In the genomic region with DNA sequence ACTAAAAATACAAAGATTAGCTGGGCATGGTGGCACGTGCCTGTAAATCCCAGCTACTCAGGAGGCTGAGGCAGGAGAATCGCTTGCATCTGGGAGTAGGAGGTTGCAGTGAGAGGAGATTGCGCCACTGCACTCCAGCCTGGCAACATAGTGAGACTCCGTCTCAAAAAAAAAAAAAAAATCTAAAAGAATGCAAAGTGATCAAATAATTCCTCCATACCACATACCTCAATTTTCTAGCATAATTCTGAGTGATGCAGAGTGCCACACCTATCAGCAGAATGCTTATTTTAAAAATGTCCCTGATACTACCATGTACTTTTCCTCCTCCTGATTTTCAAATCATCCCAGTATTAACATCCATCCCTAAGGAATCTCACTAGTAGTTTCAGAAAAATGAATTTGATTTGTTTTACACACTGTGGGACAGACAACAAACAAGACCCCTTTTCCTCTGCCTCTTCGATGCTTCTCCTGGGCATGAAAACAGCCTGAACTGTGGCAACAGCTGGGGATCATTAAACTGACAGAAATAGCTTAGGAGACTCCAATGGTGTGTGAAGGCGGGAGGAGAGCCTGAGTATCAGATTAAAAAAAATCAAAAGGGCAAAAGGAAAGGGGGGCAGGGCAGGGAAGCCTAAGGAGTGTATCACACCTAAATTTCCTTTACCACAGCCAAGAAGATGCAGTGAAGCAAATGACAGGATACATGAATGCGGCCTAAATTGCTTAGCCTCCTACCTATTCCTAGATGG, we compare ENCODE assay signal across 16 cellular contexts.
DNase-seq lines count a peak whose midpoint lies in the region; ATAC-seq, FAIRE-seq and TF ChIP-seq lines count a peak whose summit lies in the region.
"Had no signal": no experiment of that assay in that cellular context is flagged by ENCODE, and none has a peak within 500 bp of the region (broad histone marks: within the 10 kb centered on the region; RNA-seq: fewer than 3 reads in every experiment).

No MANE protein-coding gene starts in this region.

- peaks cover 6% of the 10 kb centered on the region for H3F3A ChIP-seq in smooth muscle cell (ENCODE audit: low read depth)

- H3K79me2 ChIP-seq in astrocyte (ENCODE audit: insufficient read depth, low read length), result peaks cover 94% of the 10 kb centered on the region
- H3K79me2 ChIP-seq in smooth muscle cell (ENCODE audit: low read depth), result peaks cover 100% of the 10 kb centered on the region

- no peak for TF ChIP-seq CTCF in astrocyte (IDR thresholded peaks at IDR 0.05; ENCODE audit: insufficient read depth, low read depth, low read length)
- TF ChIP-seq CTCF in smooth muscle cell (IDR thresholded peaks at IDR 0.05; ENCODE audit: borderline replicate concordance, insufficient read depth, poor library complexity, severe bottlenecking), result no peak

- peak overlapping the region; percentile 3 for H3K27ac Mint-ChIP-seq in activated T-cell treated with anti-CD3 and anti-CD28 coated beads, Interleukin-2, amount 50 U/mL, for 24 hours
- peak overlapping the region; percentile 60 for H3K27ac Mint-ChIP-seq in astrocyte (ENCODE audit: unreplicated experiment)

- H3K36me3 ChIP-seq in astrocyte (ENCODE audit: insufficient read depth, low read length), result peaks cover 6% of the 10 kb centered on the region
- no peaks in the 10 kb centered on the region for H3K36me3 ChIP-seq in smooth muscle cell (ENCODE audit: low read depth)
- H3K36me3 ChIP-seq: upper lobe of right lung had no signal

- no peaks in the 10 kb centered on the region for H3K9me3 ChIP-seq in astrocyte (ENCODE audit: insufficient read depth, low read depth, low read length)
- no peaks in the 10 kb centered on the region for H3K9me3 ChIP-seq in smooth muscle cell (replicated peaks; ENCODE audit: low read depth)
- H3K9me3 ChIP-seq: spleen, upper lobe of right lung had no signal

- H2AFZ ChIP-seq in astrocyte (ENCODE audit: low read depth, low read length) (no peak overlapping the region), smooth muscle cell (ENCODE audit: low read depth) (no peak overlapping the region)

- H3K27me3 ChIP-seq in astrocyte (ENCODE audit: insufficient read depth, low read length) (no peaks in the 10 kb centered on the region), smooth muscle cell (ENCODE audit: low read depth) (no peaks in the 10 kb centered on the region)
- H3K27me3 ChIP-seq: spleen, upper lobe of right lung had no signal

- intact Hi-C loops in left ventricle myocardium superior (cut with micrococcal nuclease), result no loop called here

- H3K9ac ChIP-seq in astrocyte (ENCODE audit: low read length) (no peak overlapping the region), smooth muscle cell (ENCODE audit: low read depth) (no peak overlapping the region)

- H3K4me3 Mint-ChIP-seq in activated T-cell treated with anti-CD3 and anti-CD28 coated beads, Interleukin-2, amount 50 U/mL, for 24 hours, result no peak overlapping the region
- H3K4me3 Mint-ChIP-seq in astrocyte (ENCODE audit: unreplicated experiment), result no peak overlapping the region

- H3K4me1 ChIP-seq in astrocyte (ENCODE audit: insufficient read depth, low read length) (peaks cover 24% of the 10 kb centered on the region), smooth muscle cell (ENCODE audit: low read depth) (peaks cover 4% of the 10 kb centered on the region)

- H4K20me1 ChIP-seq in astrocyte (ENCODE audit: insufficient read depth, low read length), result peaks cover 56% of the 10 kb centered on the region
- H4K20me1 ChIP-seq in smooth muscle cell (ENCODE audit: low read depth), result peaks cover 70% of the 10 kb centered on the region

- DNase-seq in activated T-cell treated with anti-CD3 and anti-CD28 coated beads, Interleukin-2, amount 50 U/mL, for 24 hours, result no peak
- DNase-seq in activated T-cell treated with anti-CD3 and anti-CD28 coated beads, Interleukin-2, amount 50 U/mL, for 48 hours, result no peak
- DNase-seq in astrocyte (ENCODE audit: low read depth), result peak; percentile 38
- DNase-seq in left ventricle myocardium superior, result no peak
- DNase-seq in smooth muscle cell (lab: John Stamatoyannopoulos, UW; ENCODE audit: unreplicated experiment), result no peak
- DNase-seq in left lobe of liver (ENCODE audit: low spot score), result no peak
- DNase-seq in activated CD4-positive, alpha-beta T cell treated with anti-CD3 and anti-CD28 coated beads, Interleukin-2, amount 50 U/mL, for 48 hours, result no peak
- DNase-seq: aorta; DMS53; naive thymus-derived CD4-positive, alpha-beta T cell; NCI-H2227 treated with DMSO at 0.1 percent for 48 hours; spleen; upper lobe of right lung had no signal

- no peaks in the 10 kb centered on the region for H3K9me3 Mint-ChIP-seq in activated T-cell treated with anti-CD3 and anti-CD28 coated beads, Interleukin-2, amount 50 U/mL, for 24 hours
- peaks cover 3% of the 10 kb centered on the region for H3K9me3 Mint-ChIP-seq in astrocyte (ENCODE audit: unreplicated experiment)
- H3K9me3 Mint-ChIP-seq: naive thymus-derived CD4-positive, alpha-beta T cell had no signal

- 74% methylated on average over 7 of the region's 7 CpGs for WGBS in smooth muscle cell (ENCODE audit: low lambda C conversion rate)

- peaks cover 2% of the 10 kb centered on the region for H3K36me3 Mint-ChIP-seq in activated T-cell treated with anti-CD3 and anti-CD28 coated beads, Interleukin-2, amount 50 U/mL, for 24 hours (ENCODE audit: low read depth)
- H3K36me3 Mint-ChIP-seq in astrocyte (ENCODE audit: low read depth, unreplicated experiment), result peaks cover 15% of the 10 kb centered on the region

- peaks cover 47% of the 10 kb centered on the region for H3K4me1 Mint-ChIP-seq in activated T-cell treated with anti-CD3 and anti-CD28 coated beads, Interleukin-2, amount 50 U/mL, for 24 hours (ENCODE audit: low read depth)
- peaks cover 19% of the 10 kb centered on the region for H3K4me1 Mint-ChIP-seq in astrocyte (ENCODE audit: low read depth, unreplicated experiment)

- H3K27ac ChIP-seq in astrocyte (ENCODE audit: low read depth, low read length) (peak overlapping the region; percentile 32), smooth muscle cell (ENCODE audit: low read depth) (peak overlapping the region; percentile 50)
- H3K27ac ChIP-seq: upper lobe of right lung had no signal

- ATAC-seq in left ventricle myocardium superior (peak; percentile 51), left lobe of liver (no peak), GM21528 (IDR thresholded peaks at IDR 0.05; ENCODE audit: low FRiP score, unreplicated experiment) (no peak)
- ATAC-seq: naive thymus-derived CD4-positive, alpha-beta T cell had no signal

- H3K27me3 Mint-ChIP-seq in activated T-cell treated with anti-CD3 and anti-CD28 coated beads, Interleukin-2, amount 50 U/mL, for 24 hours, result no peaks in the 10 kb centered on the region
- H3K27me3 Mint-ChIP-seq in astrocyte (ENCODE audit: low read depth, unreplicated experiment), result no peaks in the 10 kb centered on the region
- H3K27me3 Mint-ChIP-seq: naive thymus-derived CD4-positive, alpha-beta T cell had no signal

- H3K4me3 ChIP-seq in astrocyte (ENCODE audit: insufficient read depth, low read depth, low read length) (no peak overlapping the region), smooth muscle cell (no peak overlapping the region)
- H3K4me3 ChIP-seq: spleen, upper lobe of right lung had no signal

- H3K4me2 ChIP-seq in astrocyte (ENCODE audit: low read length) (peak overlapping the region; percentile 55), smooth muscle cell (no peak overlapping the region)

- no peak for FAIRE-seq in astrocyte (lab: Jason Lieb, UNC)
- FAIRE-seq: A204.1, endometrium had no signal
